Comparison of ENCODE assay signal across 22 cellular contexts in genomic region chr2:28361991-28362710, GRCh38. TPM values are rescaled to one million over a fixed set of nuclear protein-coding genes. Genes with fewer than 3 reads are reported as not detected.
DNase-seq lines count a peak whose midpoint lies in the region; ATAC-seq, FAIRE-seq and TF ChIP-seq lines count a peak whose summit lies in the region.
"Had no signal": no experiment of that assay in that cellular context is flagged by ENCODE, and none has a peak within 500 bp of the region (broad histone marks: within the 10 kb centered on the region; RNA-seq: fewer than 3 reads in every experiment).

No MANE protein-coding gene starts in this region.

- intact Hi-C loops in HepG2 (cut with micrococcal nuclease; ENCODE audit: unreplicated experiment) = no loop called here
- intact Hi-C loops in right lobe of liver (cut with DNase I) = no loop called here
- intact Hi-C loops in naive thymus-derived CD4-positive, alpha-beta T cell (cut with micrococcal nuclease) = no loop called here

- no peak overlapping the region for H3K9ac ChIP-seq in HepG2 (ENCODE audit: insufficient read depth, low read depth, low read length)

- WGBS in HepG2 (ENCODE audit: low lambda C conversion rate) = 65% methylated on average over 12 of the region's 12 CpGs
- WGBS in right lobe of liver (ENCODE audit: insufficient coverage, low coverage, low lambda C conversion rate, missing lambda C conversion rate) = 66% methylated on average over 9 of the region's 12 CpGs

- no peak overlapping the region for H3K4me2 ChIP-seq in HepG2 (ENCODE audit: low read depth, low read length)
- H3K4me2 ChIP-seq: hepatocyte had no signal

- peaks cover 83% of the 10 kb centered on the region for H3K4me1 Mint-ChIP-seq in activated CD8-positive, alpha-beta T cell treated with anti-CD3 and anti-CD28 coated beads, Interleukin-2, amount 10 ng/mL, durations not matched to agents 7 days and 5 days (ENCODE audit: low read depth)
- H3K4me1 Mint-ChIP-seq in naive thymus-derived CD4-positive, alpha-beta T cell = peaks cover 39 to 87% (median 62%) of the 10 kb centered on the region in 7 donors
- peaks cover 22% of the 10 kb centered on the region for H3K4me1 Mint-ChIP-seq in WTC11

- CTCF ChIA-PET in HepG2 (lab: Yijun Ruan, JAX; ENCODE audit: low intra/inter-chr PET ratio, low total read pairs) (no interaction called here), WTC11 (lab: Charles Lee) (interaction anchor here (1.0 to 1.8 kb wide), 2 partner anchors 639 to 658 kb away, joined by 3 to 4 read pairs; no protein-coding TSS in a partner anchor)
- CTCF ChIA-PET in activated CD8-positive, alpha-beta T cell treated with anti-CD3 and anti-CD28 coated beads, Interleukin-2, amount 10 ng/mL, durations not matched to agents 7 days and 5 days (lab: Charles Lee) = no interaction called here
- CTCF ChIA-PET in naive thymus-derived CD4-positive, alpha-beta T cell (lab: Charles Lee) = interaction anchor here (0.9 kb wide), 1 partner anchor 39 kb away, joined by 4 read pairs; no protein-coding TSS in a partner anchor

- H3K27ac ChIP-seq in HepG2 (ENCODE audit: extremely low read length, insufficient read depth, low read length) (no peak overlapping the region), right lobe of liver (no peak overlapping the region)
- H3K27ac ChIP-seq in naive thymus-derived CD4-positive, alpha-beta T cell (ENCODE audit: low read depth, low read length) = no peak overlapping the region
- H3K27ac ChIP-seq: dorsolateral prefrontal cortex, epithelial cell of prostate, hepatocyte had no signal

- TF ChIP-seq POLR2A in HepG2 (IDR thresholded peaks at IDR 0.05; ENCODE audit: insufficient read depth in 1 of 2, low read depth in 2 of 2, low read length in 2 of 2) (no peak), right lobe of liver (IDR thresholded peaks at IDR 0.05) (no peak)

- no peak overlapping the region for H2AFZ ChIP-seq in HepG2 (ENCODE audit: low read length)
- H2AFZ ChIP-seq: hepatocyte had no signal

- ATAC-seq in HepG2 (no peak), right lobe of liver (no peak), WTC11 (no peak)
- ATAC-seq in activated CD8-positive, alpha-beta T cell treated with anti-CD3 and anti-CD28 coated beads, Interleukin-2, amount 10 ng/mL, durations not matched to agents 7 days and 5 days = no peak
- ATAC-seq in naive thymus-derived CD4-positive, alpha-beta T cell = no peak
- ATAC-seq: stimulated activated naive CD8-positive, alpha-beta T cell treated with anti-CD3 and anti-CD28 coated beads, Interleukin-15, amount 100 ng/mL, for 72 hours had no signal

- no peaks in the 10 kb centered on the region for H3K9me3 ChIP-seq in HepG2 (ENCODE audit: low read length)
- H3K9me3 ChIP-seq in right lobe of liver = no peaks in the 10 kb centered on the region
- no peaks in the 10 kb centered on the region for H3K9me3 ChIP-seq in naive thymus-derived CD4-positive, alpha-beta T cell (ENCODE audit: control insufficient read depth in 2 of 3, low read length in 3 of 3)
- H3K9me3 ChIP-seq: HAP-1, tibial nerve had no signal

- no TSS peak for BruUV-seq in HepG2 (replicated peaks; lab: Mats Ljungman, UMichigan)

- no peak for TF ChIP-seq RAD21 in HepG2 (CRISPR knock-in tag; IDR thresholded peaks at IDR 0.05)

- peaks cover 3 to 40% of the 10 kb centered on the region in 2 experiments; a peak in 4 of 5 replicates for H3K27me3 ChIP-seq in HepG2 (ENCODE audit: control insufficient read depth in 1 of 2, insufficient read depth in 2 of 2, low read length in 2 of 2)
- H3K27me3 ChIP-seq in right lobe of liver = no peaks in the 10 kb centered on the region
- no peaks in the 10 kb centered on the region for H3K27me3 ChIP-seq in naive thymus-derived CD4-positive, alpha-beta T cell (ENCODE audit: control insufficient read depth in 2 of 2, insufficient read depth in 2 of 2, low read length in 2 of 2)
- H3K27me3 ChIP-seq: cardiac muscle cell, dorsolateral prefrontal cortex, hepatocyte, tibial nerve had no signal

- TF ChIP-seq CTCF in HepG2 (CRISPR knock-in tag; IDR thresholded peaks at IDR 0.05) (no peak), right lobe of liver (IDR thresholded peaks at IDR 0.05) (no peak), WTC11 (IDR thresholded peaks at IDR 0.05) (no peak)

- in situ Hi-C loops in HepG2 (cut with HindIII; ENCODE audit: extremely low pct_ligation_motif_present, low pct_unique_long_range_greater_than_20kb) = no loop called here

- no peaks in the 10 kb centered on the region for H3K9me3 Mint-ChIP-seq in activated CD8-positive, alpha-beta T cell treated with anti-CD3 and anti-CD28 coated beads, Interleukin-2, amount 10 ng/mL, durations not matched to agents 7 days and 5 days (ENCODE audit: insufficient read depth)
- H3K9me3 Mint-ChIP-seq in naive thymus-derived CD4-positive, alpha-beta T cell = no peaks in the 10 kb centered on the region
- no peaks in the 10 kb centered on the region for H3K9me3 Mint-ChIP-seq in WTC11
- H3K9me3 Mint-ChIP-seq: stimulated activated naive CD8-positive, alpha-beta T cell treated with anti-CD3 and anti-CD28 coated beads, Interleukin-15, amount 100 ng/mL, for 72 hours had no signal

- H3K4me3 ChIP-seq in HepG2 (replicated peaks in 1 of 3; ENCODE audit: insufficient read depth in 1 of 3, low read depth in 2 of 3, low read length in 3 of 3) (no peak overlapping the region), right lobe of liver (no peak overlapping the region)
- no peak overlapping the region for H3K4me3 ChIP-seq in naive thymus-derived CD4-positive, alpha-beta T cell (ENCODE audit: low read length)
- H3K4me3 ChIP-seq: cardiac muscle cell, dorsolateral prefrontal cortex, HAP-1, hepatocyte, tibial nerve had no signal

- no peak for DNase-seq in HepG2 (ENCODE audit: low spot score)
- DNase-seq in right lobe of liver = no peak
- no peak for DNase-seq in activated CD8-positive, alpha-beta T cell treated with anti-CD3 and anti-CD28 coated beads, Interleukin-2, amount 10 ng/mL, durations not matched to agents 7 days and 5 days
- no peak for DNase-seq in naive thymus-derived CD4-positive, alpha-beta T cell
- DNase-seq in WTC11 (ENCODE audit: low spot score) = no peak
- DNase-seq in putamen (ENCODE audit: low spot score) = no peak
- DNase-seq in activated effector memory CD4-positive, alpha-beta T cell treated with anti-CD3 and anti-CD28 coated beads, Interleukin-2, amount 50 U/mL, for 16 hours = no peak
- DNase-seq: amygdala; dorsolateral prefrontal cortex; foreskin fibroblast; NCI-H1092 treated with DMSO at 0.1 percent for 48 hours; NCI-H2029 treated with DMSO at 0.1 percent for 48 hours; OCI-M1; SIG-M5; stimulated activated CD4-positive, alpha-beta T cell treated with anti-CD3 and anti-CD28 coated beads, Interleukin-1b, Interleukin-23, amount 100 ng/mL, for 48 hours; stimulated activated naive CD8-positive, alpha-beta T cell treated with anti-CD3 and anti-CD28 coated beads, Interleukin-15, amount 100 ng/mL, for 72 hours had no signal

- H3K4me3 Mint-ChIP-seq in activated CD8-positive, alpha-beta T cell treated with anti-CD3 and anti-CD28 coated beads, Interleukin-2, amount 10 ng/mL, durations not matched to agents 7 days and 5 days = no peak overlapping the region
- H3K4me3 Mint-ChIP-seq in naive thymus-derived CD4-positive, alpha-beta T cell = peak overlapping the region in 1 of 10 donors; percentile 40
- no peak overlapping the region for H3K4me3 Mint-ChIP-seq in WTC11

- no peaks in the 10 kb centered on the region for H3K79me2 ChIP-seq in HepG2 (ENCODE audit: insufficient read depth, low read length)
- H3K79me2 ChIP-seq: hepatocyte had no signal

- no peak for FAIRE-seq in HepG2 (lab: Jason Lieb, UNC)
- FAIRE-seq: islet of Langerhans had no signal

- H4K20me1 ChIP-seq in HepG2 (ENCODE audit: insufficient read depth, low read length) = no peaks in the 10 kb centered on the region

- no peaks in the 10 kb centered on the region for H3K27me3 Mint-ChIP-seq in activated CD8-positive, alpha-beta T cell treated with anti-CD3 and anti-CD28 coated beads, Interleukin-2, amount 10 ng/mL, durations not matched to agents 7 days and 5 days (ENCODE audit: low read depth)
- H3K27me3 Mint-ChIP-seq in naive thymus-derived CD4-positive, alpha-beta T cell = peaks cover 0 to 14% (median 0%) of the 10 kb centered on the region in 5 donors
- peaks cover 6% of the 10 kb centered on the region; the same call in 1 of the 2 replicates for H3K27me3 Mint-ChIP-seq in WTC11 (ENCODE audit: low read depth)

- POLR2A ChIA-PET in HepG2 (lab: Yijun Ruan, JAX) (interaction anchor here (0.6 kb wide), 1 partner anchor 16 kb away, joined by 5 read pairs; no protein-coding TSS in a partner anchor), WTC11 (lab: Charles Lee) (interaction anchor here (0.8 kb wide), 1 partner anchor 19 kb away, joined by 3 read pairs; no protein-coding TSS in a partner anchor)
- POLR2A ChIA-PET in activated CD8-positive, alpha-beta T cell treated with anti-CD3 and anti-CD28 coated beads, Interleukin-2, amount 10 ng/mL, durations not matched to agents 7 days and 5 days (lab: Charles Lee) = no interaction called here
- POLR2A ChIA-PET in naive thymus-derived CD4-positive, alpha-beta T cell (lab: Charles Lee) = no interaction called here

- H3K4me1 ChIP-seq in HepG2 (ENCODE audit: insufficient read depth, low read length) (peaks cover 38% of the 10 kb centered on the region), right lobe of liver (peaks cover 0 to 3% (median 0%) of the 10 kb centered on the region in 4 donors)
- peaks cover 63 to 70% of the 10 kb centered on the region in 2 donors for H3K4me1 ChIP-seq in naive thymus-derived CD4-positive, alpha-beta T cell (ENCODE audit: control insufficient read depth in 2 of 2, insufficient read depth in 2 of 2, low read length in 2 of 2)
- H3K4me1 ChIP-seq: HAP-1 had no signal

- H3K27ac Mint-ChIP-seq in activated CD8-positive, alpha-beta T cell treated with anti-CD3 and anti-CD28 coated beads, Interleukin-2, amount 10 ng/mL, durations not matched to agents 7 days and 5 days = peak overlapping the region; percentile 44
- H3K27ac Mint-ChIP-seq in naive thymus-derived CD4-positive, alpha-beta T cell = peak overlapping the region in 5 of 9 donors; percentile 12 to 71 (median 55)
- no peak overlapping the region for H3K27ac Mint-ChIP-seq in WTC11

- no peaks in the 10 kb centered on the region for H3K36me3 Mint-ChIP-seq in activated CD8-positive, alpha-beta T cell treated with anti-CD3 and anti-CD28 coated beads, Interleukin-2, amount 10 ng/mL, durations not matched to agents 7 days and 5 days (ENCODE audit: low read depth)
- H3K36me3 Mint-ChIP-seq in naive thymus-derived CD4-positive, alpha-beta T cell = peaks cover 0 to 7% (median 0%) of the 10 kb centered on the region in 5 donors
- no peaks in the 10 kb centered on the region for H3K36me3 Mint-ChIP-seq in WTC11

- H3K36me3 ChIP-seq in HepG2 (replicated peaks in 1 of 2; ENCODE audit: control insufficient read depth in 1 of 2, insufficient read depth in 2 of 2, low read length in 2 of 2) (no peaks in the 10 kb centered on the region), right lobe of liver (no peaks in the 10 kb centered on the region)
- H3K36me3 ChIP-seq in naive thymus-derived CD4-positive, alpha-beta T cell (ENCODE audit: control insufficient read depth in 2 of 3, insufficient read depth in 3 of 3, low read length in 3 of 3) = no peaks in the 10 kb centered on the region
- H3K36me3 ChIP-seq: cardiac muscle cell, HAP-1, tibial nerve had no signal

- no peak for TF ChIP-seq EP300 in HepG2 (IDR thresholded peaks at IDR 0.05; ENCODE audit: low read depth in 2 of 2, low read length in 2 of 2)
- TF ChIP-seq EP300 in HepG2 (CRISPR knock-in tag; IDR thresholded peaks at IDR 0.05; ENCODE audit: borderline replicate concordance) = no peak

RNA-seq across cellular contexts. Expression of gene FOSL2, which starts 30.5 kb away (rescaled TPM):
- 2.3 and 3.4 TPM in 2 replicates for total RNA-seq in HepG2 (2016; rRNA removed; fragmentation: Illumina TruSeq; extraction: Trizol)
- 0.53 and 0.61 TPM in 2 replicates for total RNA-seq in HepG2 (2016; cell fraction: cytosol; rRNA removed; fragmentation: Illumina TruSeq; extraction: Trizol; ENCODE audit: low read depth)
- total RNA-seq in HepG2 (2016; cell fraction: insoluble cytoplasmic fraction; rRNA removed; fragmentation: Illumina TruSeq; extraction: Trizol) = 2.2 and 4.1 TPM in 2 replicates
- 1.3 and 1.4 TPM in 2 replicates for total RNA-seq in HepG2 (2016; cell fraction: membrane; rRNA removed; fragmentation: Illumina TruSeq; extraction: Trizol)
- total RNA-seq in HepG2 (2016; cell fraction: nucleus; rRNA removed; fragmentation: Illumina TruSeq; extraction: Trizol) = 3.7 and 5.1 TPM in 2 replicates
- 18.1 and 20.1 TPM in 2 replicates for polyA plus RNA-seq in HepG2 (2011; rRNA removed)
- polyA plus RNA-seq in HepG2 (2011; cell fraction: cytosol; rRNA removed) = 10.9 and 11.2 TPM in 2 replicates
- polyA plus RNA-seq in HepG2 (2011; cell fraction: nucleus; rRNA removed) = 37.0 and 47.3 TPM in 2 replicates
- polyA plus RNA-seq in HepG2 (2012) = 25.1 and 31.2 TPM in 2 replicates
- 0.21 and 0.26 TPM in 2 replicates for polyA plus RNA-seq in HepG2 (2016; cell fraction: cytosol; fragmentation: Illumina TruSeq; extraction: Trizol; ENCODE audit: low read depth)
- polyA plus RNA-seq in HepG2 (2016; cell fraction: insoluble cytoplasmic fraction; fragmentation: Illumina TruSeq; extraction: Trizol; ENCODE audit: low read depth) = 2.0 and 2.4 TPM in 2 replicates
- polyA plus RNA-seq in HepG2 (2016; cell fraction: membrane; fragmentation: Illumina TruSeq; extraction: Trizol; ENCODE audit: low read depth) = 0.46 and 0.51 TPM in 2 replicates
- polyA plus RNA-seq in HepG2 (2016; cell fraction: nucleus; fragmentation: Illumina TruSeq; extraction: Trizol; ENCODE audit: insufficient read depth, low read depth) = 3.9 and 4.9 TPM in 2 replicates
- polyA minus RNA-seq in HepG2 (2011; rRNA and poly(A)+ RNA removed; ENCODE audit: low replicate concordance) = 62.9 and 84.8 TPM in 2 replicates
- polyA minus RNA-seq in HepG2 (2011; cell fraction: cytosol; rRNA and poly(A)+ RNA removed) = 27.1 and 28.7 TPM in 2 replicates
- polyA minus RNA-seq in HepG2 (2011; cell fraction: nucleus; rRNA and poly(A)+ RNA removed) = 47.9 and 53.6 TPM in 2 replicates
- total RNA-seq in right lobe of liver = 10 to 100 TPM in 4 of 6 experiments, 1 to 10 TPM in 2; 8.1 to 70.7 (median 14.9) TPM
- 10 to 100 TPM; 37.3 to 40.9 TPM for total RNA-seq in activated CD8-positive, alpha-beta T cell treated with anti-CD3 and anti-CD28 coated beads, Interleukin-2, amount 10 ng/mL, durations not matched to agents 7 days and 5 days
- total RNA-seq in naive thymus-derived CD4-positive, alpha-beta T cell = 100 to 1,000 TPM in 1 of 5 experiments, 10 to 100 TPM in 2, 1 to 10 TPM in 1, under 1 TPM in 1; 0.81 to 251 (median 33.9) TPM
- 1 to 10 TPM in 1 of 2 donors, under 1 TPM in 1; 0.25 to 1.3 TPM for polyA plus RNA-seq in naive thymus-derived CD4-positive, alpha-beta T cell
- 3.9 to 4.5 TPM (median 4.0 TPM) in 3 replicates for total RNA-seq in WTC11 (2021)

Comparison
In these comparisons a context has a peak if more than half of its experiments do, and no peak if none do; other contexts are left out.
1. CTCF ChIA-PET loops: an anchor here in naive thymus-derived CD4-positive, alpha-beta T cell (0.9 kb wide) and WTC11 (1.0 to 1.8 kb wide); none called in HepG2 and activated CD8-positive, alpha-beta T cell treated with anti-CD3 and anti-CD28 coated beads, Interleukin-2, amount 10 ng/mL, durations not matched to agents 7 days and 5 days.
2. POLR2A ChIA-PET loops: an anchor here in HepG2 (0.6 kb wide) and WTC11 (0.8 kb wide); none called in activated CD8-positive, alpha-beta T cell treated with anti-CD3 and anti-CD28 coated beads, Interleukin-2, amount 10 ng/mL, durations not matched to agents 7 days and 5 days and naive thymus-derived CD4-positive, alpha-beta T cell.